ENCODE assay signal across 11 cellular contexts in genomic region chr20:56875052-56875663, GRCh38.
DNase-seq lines count a peak whose midpoint lies in the region; ATAC-seq and TF ChIP-seq lines count a peak whose summit lies in the region.
"Had no signal": no experiment of that assay in that cellular context is flagged by ENCODE, and none has a peak within 500 bp of the region (broad histone marks: within the 10 kb centered on the region; RNA-seq: fewer than 3 reads in every experiment).

No MANE protein-coding gene starts in this region.

- no peaks in the 10 kb centered on the region for H3K9me3 ChIP-seq in IMR-90 (ENCODE audit: control insufficient read depth, insufficient read depth, low read length)
- H3K9me3 ChIP-seq: ascending aorta had no signal

- no peak overlapping the region for H2BK120ac ChIP-seq in IMR-90 (ENCODE audit: low read depth, low read length)

- H3K36me3 Mint-ChIP-seq in activated CD8-positive, alpha-beta T cell treated with anti-CD3 and anti-CD28 coated beads for 36 hours (ENCODE audit: low read depth): no peaks in the 10 kb centered on the region

- TF ChIP-seq CTCF in AG09309 (IDR thresholded peaks at IDR 0.05; ENCODE audit: control insufficient read depth, insufficient read depth, low read depth, low read length, missing control alignments) (no peak), IMR-90 (conservative IDR thresholded peaks at IDR 0.05; ENCODE audit: low read depth, low read length) (no peak)
- no peak for TF ChIP-seq CTCF in activated CD8-positive, alpha-beta T cell treated with anti-CD3 and anti-CD28 coated beads for 36 hours (IDR thresholded peaks at IDR 0.05)

- H2BK20ac ChIP-seq in IMR-90 (ENCODE audit: low read depth, low read length): no peak overlapping the region

- 11% methylated on average over 3 of the region's 6 CpGs; no CpG with 5 or more reads in 1 of the 2 experiments for WGBS in IMR-90 (ENCODE audit: extremely low coverage in 2 of 2, insufficient read length in 1 of 2), 2 experiments

- peak; percentile 11 for DNase-seq in AG09309 (ENCODE audit: low read depth)
- DNase-seq in IMR-90: peak; percentile 42
- DNase-seq in amniotic stem cell (lab: John Stamatoyannopoulos, UW): peak; percentile 1
- DNase-seq in iris pigment epithelial cell (ENCODE audit: low read depth): peak; percentile 74
- no peak for DNase-seq in NCI-H1436 treated with DMSO at 0.1 percent for 48 hours (lab: John Stamatoyannopoulos, UW)
- no peak for DNase-seq in SHP77 (lab: John Stamatoyannopoulos, UW)
- no peak for DNase-seq in activated CD8-positive, alpha-beta T cell treated with anti-CD3 and anti-CD28 coated beads for 36 hours
- DNase-seq: CD4-positive, alpha-beta T cell; nephron progenitor cell had no signal

- H3K9ac ChIP-seq in IMR-90 (ENCODE audit: low read depth, low read length): no peak overlapping the region

- H3K23ac ChIP-seq in IMR-90 (ENCODE audit: low read depth, low read length): no peak overlapping the region

- no peaks in the 10 kb centered on the region for H3K4me1 ChIP-seq in IMR-90 (ENCODE audit: control insufficient read depth, insufficient read depth, low read length)
- H3K4me1 ChIP-seq: ascending aorta had no signal

- no peaks in the 10 kb centered on the region for H3K9me1 ChIP-seq in IMR-90 (ENCODE audit: insufficient read depth, low read length)

- H2AK9ac ChIP-seq in IMR-90 (replicated peaks; ENCODE audit: low read depth, low read length, poor library complexity): no peak overlapping the region

- no peak overlapping the region for H3K4me2 ChIP-seq in IMR-90 (ENCODE audit: low read depth, low read length)

- in situ Hi-C loops in IMR-90 (cut with MboI; ENCODE audit: low sequenced_read_pairs): no loop called here

- H3K4me1 Mint-ChIP-seq in activated CD8-positive, alpha-beta T cell treated with anti-CD3 and anti-CD28 coated beads for 36 hours (ENCODE audit: low read depth): no peaks in the 10 kb centered on the region

- no peaks in the 10 kb centered on the region for H4K20me1 ChIP-seq in IMR-90 (ENCODE audit: insufficient read depth, low read length)

- no peak overlapping the region for H2AFZ ChIP-seq in IMR-90 (replicated peaks; ENCODE audit: low read length, poor library complexity)

- intact Hi-C loops in IMR-90 (cut with micrococcal nuclease): no loop called here
- intact Hi-C loops in activated CD8-positive, alpha-beta T cell treated with anti-CD3 and anti-CD28 coated beads for 36 hours (cut with micrococcal nuclease): no loop called here

- H3K27ac ChIP-seq in IMR-90 (ENCODE audit: insufficient read depth, low read length): no peak overlapping the region
- H3K27ac ChIP-seq: ascending aorta had no signal

- H3K27me3 Mint-ChIP-seq in activated CD8-positive, alpha-beta T cell treated with anti-CD3 and anti-CD28 coated beads for 36 hours: no peaks in the 10 kb centered on the region

- no peak overlapping the region for H2BK5ac ChIP-seq in IMR-90 (ENCODE audit: low read depth, low read length, poor library complexity, severe bottlenecking)

- POLR2A ChIA-PET in IMR-90 (lab: Charles Lee; ENCODE audit: unreplicated experiment): no interaction called here
- POLR2A ChIA-PET in activated CD8-positive, alpha-beta T cell treated with anti-CD3 and anti-CD28 coated beads for 36 hours (lab: Charles Lee): no interaction called here

- TF ChIP-seq POLR2A in IMR-90 (IDR thresholded peaks at IDR 0.05; ENCODE audit: low read depth, low read length): no peak

- H3K14ac ChIP-seq in IMR-90 (replicated peaks; ENCODE audit: low read depth, low read length): no peak overlapping the region

- CTCF ChIA-PET in IMR-90 (lab: Yijun Ruan, JAX): no interaction called here
- CTCF ChIA-PET in activated CD8-positive, alpha-beta T cell treated with anti-CD3 and anti-CD28 coated beads for 36 hours (lab: Charles Lee): no interaction called here

- peak; percentile 54 for ATAC-seq in IMR-90 (ENCODE audit: low read depth)
- ATAC-seq in HG03354 (IDR thresholded peaks at IDR 0.05; ENCODE audit: poor library complexity, severe bottlenecking, unreplicated experiment): no peak
- no peak for ATAC-seq in activated CD8-positive, alpha-beta T cell treated with anti-CD3 and anti-CD28 coated beads for 36 hours

- H3K56ac ChIP-seq in IMR-90 (ENCODE audit: extremely low read depth, insufficient read depth, low read length): no peak overlapping the region

- H4K8ac ChIP-seq in IMR-90 (ENCODE audit: low read depth in 2 of 2, low read length in 2 of 2): no peak overlapping the region

- H2BK15ac ChIP-seq in IMR-90 (ENCODE audit: low read depth, low read length): no peak overlapping the region

- no peaks in the 10 kb centered on the region for H3K27me3 ChIP-seq in IMR-90 (ENCODE audit: control insufficient read depth, insufficient read depth, low read length)
- H3K27me3 ChIP-seq: ascending aorta had no signal

- BruUV-seq in IMR-90 (replicated peaks; lab: Mats Ljungman, UMichigan): no TSS peak

- no peak overlapping the region for H4K91ac ChIP-seq in IMR-90 (ENCODE audit: insufficient read depth, low read depth, low read length)

- H3K27ac Mint-ChIP-seq in activated CD8-positive, alpha-beta T cell treated with anti-CD3 and anti-CD28 coated beads for 36 hours: no peak overlapping the region
- H3K27ac Mint-ChIP-seq: CD4-positive, alpha-beta T cell had no signal

- H4K5ac ChIP-seq in IMR-90 (ENCODE audit: low read depth, low read length): no peak overlapping the region

- no peak for TF ChIP-seq RAD21 in IMR-90 (IDR thresholded peaks at IDR 0.05; ENCODE audit: low read length)

- no peaks in the 10 kb centered on the region for H3K79me1 ChIP-seq in IMR-90 (ENCODE audit: low read depth in 1 of 2, low read length in 2 of 2)

- H3K18ac ChIP-seq in IMR-90 (ENCODE audit: low read depth, low read length): no peak overlapping the region

- no peaks in the 10 kb centered on the region for H3K36me3 ChIP-seq in IMR-90 (ENCODE audit: control insufficient read depth, insufficient read depth, low read length)
- H3K36me3 ChIP-seq: ascending aorta had no signal

- no peak overlapping the region for H3K4me3 Mint-ChIP-seq in activated CD8-positive, alpha-beta T cell treated with anti-CD3 and anti-CD28 coated beads for 36 hours
- H3K4me3 Mint-ChIP-seq: CD4-positive, alpha-beta T cell; nephron progenitor cell had no signal

- dilution Hi-C loops in IMR-90 (cut with HindIII; ENCODE audit: low sequenced_read_pairs, unreplicated experiment): no loop called here

- no peak overlapping the region for H3K4ac ChIP-seq in IMR-90 (ENCODE audit: low read depth, low read length)

- H2AK5ac ChIP-seq in IMR-90 (ENCODE audit: low read depth, low read length): no peak overlapping the region

- H3K4me3 ChIP-seq in AG09309 (ENCODE audit: control insufficient read depth, low read depth, low read length) (no peak overlapping the region), IMR-90 (ENCODE audit: insufficient read depth, low read depth, low read length) (no peak overlapping the region)
- H3K4me3 ChIP-seq: ascending aorta had no signal

- no peaks in the 10 kb centered on the region for H3K9me3 Mint-ChIP-seq in activated CD8-positive, alpha-beta T cell treated with anti-CD3 and anti-CD28 coated beads for 36 hours
- H3K9me3 Mint-ChIP-seq: CD4-positive, alpha-beta T cell had no signal

TF ChIP-seq in IMR-90, 13 proteins besides CTCF, POLR2A, EP300 and RAD21:
- TF ChIP-seq RFX5 (IDR thresholded peaks at IDR 0.05; ENCODE audit: low read depth, low read length) (no peak), CHD1 (IDR thresholded peaks at IDR 0.05; ENCODE audit: low read depth, low read length) (no peak), USF2 (IDR thresholded peaks at IDR 0.05; ENCODE audit: low read depth, low read length) (no peak), RCOR1 (IDR thresholded peaks at IDR 0.05; ENCODE audit: insufficient replicate concordance, low read length) (no peak), MAFK (IDR thresholded peaks at IDR 0.05; ENCODE audit: low read depth, low read length) (peak; percentile 75), FOS (IDR thresholded peaks at IDR 0.05; ENCODE audit: low read depth, low read length) (no peak)

Comparison
In these comparisons a context has a peak if more than half of its experiments do, and no peak if none do; other contexts are left out.
1. DNase-seq: peak in AG09309 (single experiment), IMR-90 (single experiment), amniotic stem cell (single experiment) and iris pigment epithelial cell (single experiment); none in NCI-H1436 treated with DMSO at 0.1 percent for 48 hours (single experiment), SHP77 (0 of 2) and activated CD8-positive, alpha-beta T cell treated with anti-CD3 and anti-CD28 coated beads for 36 hours (single experiment).